Comparison of ENCODE assay signal across 8 cellular contexts in genomic region chr1:244353572-244354091, GRCh38.
DNase-seq lines count a peak whose midpoint lies in the region; ATAC-seq, FAIRE-seq and TF ChIP-seq lines count a peak whose summit lies in the region.

No MANE protein-coding gene starts in this region.

- no peak for TF ChIP-seq RAD21 in SK-N-SH (IDR thresholded peaks at IDR 0.05; ENCODE audit: low read length)

- DNase-seq in activated naive CD4-positive, alpha-beta T cell treated with anti-CD3 and anti-CD28 coated beads, Interleukin-2, amount 50 U/mL, for 72 hours (ENCODE audit: low spot score in 2 of 2), result peak in 1 of 2 donors; percentile 38
- no peak for DNase-seq in activated naive CD4-positive, alpha-beta T cell treated with Interleukin-2 at 50 U/mL for 16 hours
- DNase-seq in SK-N-SH, result no peak
- peak; percentile 94 to 95 for DNase-seq in fibroblast of lung (ENCODE audit: low read depth in 2 of 2)
- peak; percentile 92 for DNase-seq in osteoblast (ENCODE audit: insufficient read length, low spot score, missing footprints)
- DNase-seq in activated gamma-delta T cell (lab: John Stamatoyannopoulos, UW), result no peak
- DNase-seq in GM12892 (ENCODE audit: insufficient read length), result no peak

- TF ChIP-seq CTCF in SK-N-SH (IDR thresholded peaks at IDR 0.05) (no peak), fibroblast of lung (conservative IDR thresholded peaks at IDR 0.05 in 1 of 2, IDR thresholded peaks at IDR 0.05 in 1 of 2; ENCODE audit: low read depth in 1 of 2, low read length in 2 of 2) (no peak), osteoblast (IDR thresholded peaks at IDR 0.05; ENCODE audit: extremely low read depth, low read depth, low read length) (no peak)

- H3K4me2 ChIP-seq in SK-N-SH, result peak overlapping the region; percentile 39
- H3K4me2 ChIP-seq in fibroblast of lung (ENCODE audit: extremely low read depth, insufficient read depth, low read length), result peak overlapping the region; percentile 3
- peak overlapping the region; percentile 53 for H3K4me2 ChIP-seq in osteoblast (ENCODE audit: insufficient read depth, low read length)

- peak; percentile 73 to 90 for ATAC-seq in activated naive CD4-positive, alpha-beta T cell treated with anti-CD3 and anti-CD28 coated beads, Interleukin-2, amount 50 U/mL, for 72 hours
- peak; percentile 68 for ATAC-seq in HG03108 (IDR thresholded peaks at IDR 0.05; ENCODE audit: unreplicated experiment)

- H2AFZ ChIP-seq in SK-N-SH (ENCODE audit: low read depth) (peak overlapping the region; percentile 86), fibroblast of lung (ENCODE audit: low read length) (peak overlapping the region; percentile 23), osteoblast (ENCODE audit: low read length) (peak overlapping the region; percentile 59)

- no peak for TF ChIP-seq POLR2A in GM12892 (IDR thresholded peaks at IDR 0.05; ENCODE audit: low read depth, low read length)

- no peaks in the 10 kb centered on the region for H3K27me3 ChIP-seq in SK-N-SH (ENCODE audit: insufficient read depth)
- H3K27me3 ChIP-seq in fibroblast of lung (ENCODE audit: control insufficient read depth, insufficient read depth, low read length), result no peaks in the 10 kb centered on the region
- no peaks in the 10 kb centered on the region for H3K27me3 ChIP-seq in osteoblast (ENCODE audit: insufficient read depth, low read length)

- no peaks in the 10 kb centered on the region for H4K20me1 ChIP-seq in SK-N-SH (ENCODE audit: insufficient read depth)
- H4K20me1 ChIP-seq in fibroblast of lung (ENCODE audit: control insufficient read depth, extremely low read depth, insufficient read depth, low read length), result no peaks in the 10 kb centered on the region
- H4K20me1 ChIP-seq in osteoblast (ENCODE audit: insufficient read depth, low read length), result no peaks in the 10 kb centered on the region

- H3K27ac ChIP-seq in SK-N-SH (ENCODE audit: low read depth in 2 of 2, low read length in 1 of 2), result peak overlapping the region; percentile 59 to 89; a peak in 3 of 4 replicates
- peak overlapping the region; percentile 60 for H3K27ac ChIP-seq in fibroblast of lung (ENCODE audit: insufficient read depth, low read length)
- peak overlapping the region; percentile 85 for H3K27ac ChIP-seq in osteoblast (ENCODE audit: low read depth, low read length)

- H3K4me1 ChIP-seq in SK-N-SH (ENCODE audit: control insufficient read depth in 1 of 2, insufficient read depth in 2 of 2, low read depth in 1 of 2, low read length in 1 of 2), result peaks cover 2 to 35% of the 10 kb centered on the region in 2 experiments; a peak in 3 of 4 replicates
- peaks cover 14% of the 10 kb centered on the region for H3K4me1 ChIP-seq in fibroblast of lung (ENCODE audit: control insufficient read depth, extremely low read depth, insufficient read depth, low read length)
- peaks cover 37% of the 10 kb centered on the region for H3K4me1 ChIP-seq in osteoblast (ENCODE audit: insufficient read depth, low read length)

- H3K9ac ChIP-seq in SK-N-SH (peak overlapping the region; percentile 55; the same call in 1 of the 2 replicates), fibroblast of lung (ENCODE audit: insufficient read depth, low read length) (no peak overlapping the region)

- peaks cover 26% of the 10 kb centered on the region for H3F3A ChIP-seq in SK-N-SH (replicated peaks; ENCODE audit: insufficient read depth)

- TF ChIP-seq EP300 in SK-N-SH (IDR thresholded peaks at IDR 0.05; ENCODE audit: borderline replicate concordance in 1 of 2, low read depth in 1 of 2, low read length in 1 of 2), result no peak

- no peak overlapping the region for H3K27ac Mint-ChIP-seq in activated naive CD4-positive, alpha-beta T cell treated with anti-CD3 and anti-CD28 coated beads, Interleukin-2, amount 50 U/mL, for 72 hours

- H3K9me3 Mint-ChIP-seq in activated naive CD4-positive, alpha-beta T cell treated with anti-CD3 and anti-CD28 coated beads, Interleukin-2, amount 50 U/mL, for 72 hours, result no peaks in the 10 kb centered on the region

- CTCF ChIA-PET in SK-N-SH (lab: Yijun Ruan, JAX), result no interaction called here

- POLR2A ChIA-PET in SK-N-SH (lab: Yijun Ruan, JAX), result no interaction called here

- FAIRE-seq in GM12892 (lab: Jason Lieb, UNC), result no peak

- H3K4me3 ChIP-seq in SK-N-SH (ENCODE audit: low read depth in 2 of 2, low read length in 1 of 2) (no peak overlapping the region), fibroblast of lung (replicated peaks in 1 of 4; ENCODE audit: control extremely low read depth in 1 of 4, insufficient read depth in 1 of 4, low read depth in 3 of 4, low read length in 4 of 4) (no peak overlapping the region), osteoblast (ENCODE audit: insufficient read depth, low read length) (no peak overlapping the region)

- H3K9me3 ChIP-seq in SK-N-SH (no peaks in the 10 kb centered on the region), fibroblast of lung (ENCODE audit: control insufficient read depth, insufficient read depth, low read depth, low read length) (no peaks in the 10 kb centered on the region), osteoblast (ENCODE audit: low read depth, low read length) (no peaks in the 10 kb centered on the region)

- H3K79me2 ChIP-seq in SK-N-SH (ENCODE audit: insufficient read depth), result no peaks in the 10 kb centered on the region
- no peaks in the 10 kb centered on the region for H3K79me2 ChIP-seq in fibroblast of lung (ENCODE audit: control insufficient read depth, insufficient read depth, low read length)
- no peaks in the 10 kb centered on the region for H3K79me2 ChIP-seq in osteoblast (ENCODE audit: insufficient read depth, low read length)

- H3K9me2 ChIP-seq in SK-N-SH, result no peaks in the 10 kb centered on the region

- WGBS in SK-N-SH (ENCODE audit: low lambda C conversion rate), result 9% methylated on average over 6 of the region's 6 CpGs

- no peaks in the 10 kb centered on the region for H3K36me3 Mint-ChIP-seq in activated naive CD4-positive, alpha-beta T cell treated with anti-CD3 and anti-CD28 coated beads, Interleukin-2, amount 50 U/mL, for 72 hours

- H3K36me3 ChIP-seq in SK-N-SH (replicated peaks in 1 of 2; ENCODE audit: control insufficient read depth in 1 of 2, insufficient read depth in 2 of 2, low read length in 1 of 2) (no peaks in the 10 kb centered on the region), fibroblast of lung (ENCODE audit: control insufficient read depth, insufficient read depth, low read length) (no peaks in the 10 kb centered on the region), osteoblast (ENCODE audit: insufficient read depth, low read length) (no peaks in the 10 kb centered on the region)

TF ChIP-seq in SK-N-SH, 30 proteins besides CTCF, POLR2A, EP300 and RAD21 (continues in another document):
- TF ChIP-seq FOSL2 (IDR thresholded peaks at IDR 0.05; ENCODE audit: borderline replicate concordance, low read depth) (peak; percentile 90; the same call in 1 of the 2 replicates), POLR2AphosphoS5 (IDR thresholded peaks at IDR 0.05; ENCODE audit: low read depth, low read length) (peak; percentile 36; the same call in 1 of the 2 replicates), FOXM1 (IDR thresholded peaks at IDR 0.05; ENCODE audit: low read depth) (no peak), FOXJ3 (CRISPR knock-in tag; IDR thresholded peaks at IDR 0.05) (no peak), USF2 (IDR thresholded peaks at IDR 0.05; ENCODE audit: borderline replicate concordance, low read depth, low read length) (no peak), GABPA (IDR thresholded peaks at IDR 0.05; ENCODE audit: low read depth) (no peak), TAF1 (IDR thresholded peaks at IDR 0.05; ENCODE audit: borderline replicate concordance, low read depth, low read length) (no peak), RFX5 (IDR thresholded peaks at IDR 0.05; ENCODE audit: low read length) (no peak), SIN3A (IDR thresholded peaks at IDR 0.05; ENCODE audit: borderline replicate concordance, low read depth, low read length) (0 out of 2 replicates have a peak, but pooled peaks have one; percentile 20), NFIC (IDR thresholded peaks at IDR 0.05; ENCODE audit: borderline replicate concordance) (no peak), IRF3 (IDR thresholded peaks at IDR 0.05; ENCODE audit: low read depth, low read length) (no peak), NRF1 (IDR thresholded peaks at IDR 0.05; ENCODE audit: low read depth, low read length) (no peak), SMC3 (IDR thresholded peaks at IDR 0.05; ENCODE audit: low read depth, low read length) (no peak), PBX3 (IDR thresholded peaks at IDR 0.05) (peak; percentile 50), MXI1 (IDR thresholded peaks at IDR 0.05; ENCODE audit: low read depth, low read length) (no peak), MEF2A (IDR thresholded peaks at IDR 0.05; ENCODE audit: borderline replicate concordance, low read depth) (no peak)
- TF ChIP-seq, protein P1, sequence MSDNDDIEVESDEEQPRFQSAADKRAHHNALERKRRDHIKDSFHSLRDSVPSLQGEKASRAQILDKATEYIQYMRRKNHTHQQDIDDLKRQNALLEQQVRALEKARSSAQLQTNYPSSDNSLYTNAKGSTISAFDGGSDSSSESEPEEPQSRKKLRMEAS (IDR thresholded peaks at IDR 0.05; ENCODE audit: low read depth), result peak; percentile 76

Comparison
In these comparisons a context has a peak if more than half of its experiments do, and no peak if none do; other contexts are left out.
1. DNase-seq: peak in fibroblast of lung (2 of 2) and osteoblast (single experiment); none in activated naive CD4-positive, alpha-beta T cell treated with Interleukin-2 at 50 U/mL for 16 hours (single experiment), SK-N-SH (single experiment), activated gamma-delta T cell (single experiment) and GM12892 (single experiment).
2. H2AFZ ChIP-seq: peak in every context shown above with its lines; median percentile 86 in SK-N-SH; 59 in osteoblast; 23 in fibroblast of lung.
3. H3K4me2 ChIP-seq: peak in every context shown above with its lines; median percentile 53 in osteoblast; 39 in SK-N-SH; 3 in fibroblast of lung.
4. Peak in every context shown above with its lines, with median percentiles within 50 percentile points of each other: H3K27ac ChIP-seq.